Comparison of ENCODE assay signal across 8 cellular contexts in the genomic region with DNA sequence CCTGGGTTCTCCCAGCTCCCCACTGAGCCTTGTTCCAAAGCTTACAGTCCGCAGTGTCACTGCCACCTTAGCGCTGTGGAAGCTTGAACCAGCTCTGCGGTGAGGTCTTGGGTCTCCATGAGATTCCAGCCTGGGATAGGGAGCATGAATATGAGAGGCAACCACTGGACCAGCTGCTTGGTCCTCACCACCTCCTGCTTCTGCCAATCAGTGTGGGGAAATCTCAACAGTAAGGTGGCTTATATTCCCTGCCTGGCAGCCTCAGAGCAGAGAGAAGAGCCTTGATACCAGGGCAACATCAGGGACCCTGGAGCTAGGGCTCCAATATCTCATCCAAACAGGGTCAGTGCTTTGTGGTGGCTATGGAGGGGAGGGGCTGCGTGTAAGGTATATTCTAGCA. TPM values are rescaled to one million over a fixed set of nuclear protein-coding genes. Genes with fewer than 3 reads are reported as not detected.
A peak's percentile ranks its signal among the peaks of the same experiment; 100 is the strongest.
DNase-seq lines count a peak whose midpoint lies in the region; ATAC-seq and TF ChIP-seq lines count a peak whose summit lies in the region.

No MANE protein-coding gene starts in this region.

- peak overlapping the region; percentile 99 for H3K4me3 Mint-ChIP-seq in natural killer cell treated with Interleukin-12 subunit alpha and Interleukin-12 subunit beta and Interleukin-15 and Interleukin-18, amount 100 ng/mL, for 72 hours

- peak overlapping the region; percentile 95 for H3K4me2 ChIP-seq in MM.1S (ENCODE audit: low read depth, low read length)

- H3K9ac ChIP-seq in MM.1S (ENCODE audit: low read length): peak overlapping the region; percentile 97

- no peak for ATAC-seq in natural killer cell treated with Interleukin-12 subunit alpha and Interleukin-12 subunit beta and Interleukin-15 and Interleukin-18, amount 100 ng/mL, for 72 hours
- ATAC-seq in GM19035 (IDR thresholded peaks at IDR 0.05; ENCODE audit: unreplicated experiment) (no peak), HG02588 (IDR thresholded peaks at IDR 0.05; ENCODE audit: unreplicated experiment) (no peak), GM21390 (IDR thresholded peaks at IDR 0.05; ENCODE audit: unreplicated experiment) (no peak)

- peak overlapping the region; percentile 97 for H3K27ac Mint-ChIP-seq in natural killer cell treated with Interleukin-12 subunit alpha and Interleukin-12 subunit beta and Interleukin-15 and Interleukin-18, amount 100 ng/mL, for 72 hours

- no peak for TF ChIP-seq CTCF in MM.1S (IDR thresholded peaks at IDR 0.05; ENCODE audit: low read length)

- H3K27ac ChIP-seq in MM.1S (ENCODE audit: low read length): peak overlapping the region; percentile 95
- H3K27ac ChIP-seq in effector memory CD4-positive, alpha-beta T cell (ENCODE audit: insufficient read depth, low read length, poor library complexity, severe bottlenecking): peak overlapping the region; percentile 97

- peaks cover 39% of the 10 kb centered on the region for H3K4me1 ChIP-seq in MM.1S (ENCODE audit: low read length)
- H3K4me1 ChIP-seq in effector memory CD4-positive, alpha-beta T cell (ENCODE audit: control insufficient read depth, insufficient read depth, low read length, poor library complexity, severe bottlenecking): peaks cover 25% of the 10 kb centered on the region

- H3K27me3 ChIP-seq in MM.1S (replicated peaks; ENCODE audit: insufficient read depth, low read length): no peaks in the 10 kb centered on the region
- no peaks in the 10 kb centered on the region for H3K27me3 ChIP-seq in effector memory CD4-positive, alpha-beta T cell (replicated peaks; ENCODE audit: control insufficient read depth, insufficient read depth, low read length, poor library complexity, severe bottlenecking)

- peaks cover 56 to 66% of the 10 kb centered on the region in 2 donors for H3K4me1 Mint-ChIP-seq in natural killer cell treated with Interleukin-12 subunit alpha and Interleukin-12 subunit beta and Interleukin-15 and Interleukin-18, amount 100 ng/mL, for 72 hours (ENCODE audit: low read depth in 2 of 2)

- H4K20me1 ChIP-seq in MM.1S (ENCODE audit: insufficient read depth, low read length): no peaks in the 10 kb centered on the region

- H3F3A ChIP-seq in MM.1S (ENCODE audit: insufficient read depth, low read length): peaks cover 49% of the 10 kb centered on the region

- H3K9me3 ChIP-seq in MM.1S (replicated peaks; ENCODE audit: insufficient read depth, low read length): no peaks in the 10 kb centered on the region
- no peaks in the 10 kb centered on the region for H3K9me3 ChIP-seq in effector memory CD4-positive, alpha-beta T cell (ENCODE audit: control insufficient read depth, low read length)

- H3K79me2 ChIP-seq in MM.1S (ENCODE audit: low read length): peaks cover 63% of the 10 kb centered on the region

- DNase-seq in COR-L47 (lab: John Stamatoyannopoulos, UW) (peak; percentile 53), MM.1S (no peak), NCI-H774 (lab: John Stamatoyannopoulos, UW) (no peak)
- no peak for DNase-seq in effector memory CD4-positive, alpha-beta T cell
- DNase-seq in natural killer cell treated with Interleukin-12 subunit alpha and Interleukin-12 subunit beta and Interleukin-15 and Interleukin-18, amount 100 ng/mL, for 72 hours (ENCODE audit: low spot score): no peak

- H3K9me2 ChIP-seq in MM.1S (replicated peaks; ENCODE audit: insufficient read depth, low read length): no peaks in the 10 kb centered on the region

- H3K27me3 Mint-ChIP-seq in natural killer cell treated with Interleukin-12 subunit alpha and Interleukin-12 subunit beta and Interleukin-15 and Interleukin-18, amount 100 ng/mL, for 72 hours: no peaks in the 10 kb centered on the region

- H3K36me3 ChIP-seq in MM.1S (replicated peaks; ENCODE audit: insufficient read depth, low read length): no peaks in the 10 kb centered on the region
- peaks cover 13% of the 10 kb centered on the region for H3K36me3 ChIP-seq in effector memory CD4-positive, alpha-beta T cell (ENCODE audit: control insufficient read depth, insufficient read depth, low read length)

- H2AFZ ChIP-seq in MM.1S (ENCODE audit: low read length): no peak overlapping the region

- peak overlapping the region; percentile 88 for H3K4me3 ChIP-seq in MM.1S (ENCODE audit: low read length)
- peak overlapping the region; percentile 85 for H3K4me3 ChIP-seq in effector memory CD4-positive, alpha-beta T cell (ENCODE audit: insufficient read depth, low read depth, low read length, poor library complexity, severe bottlenecking)

- no peaks in the 10 kb centered on the region for H3K9me3 Mint-ChIP-seq in natural killer cell treated with Interleukin-12 subunit alpha and Interleukin-12 subunit beta and Interleukin-15 and Interleukin-18, amount 100 ng/mL, for 72 hours

- H3K36me3 Mint-ChIP-seq in natural killer cell treated with Interleukin-12 subunit alpha and Interleukin-12 subunit beta and Interleukin-15 and Interleukin-18, amount 100 ng/mL, for 72 hours: peaks cover 23% of the 10 kb centered on the region

RNA-seq across cellular contexts. Expression of a gene that starts 0.9 kb away (rescaled TPM):
- total RNA-seq in natural killer cell treated with Interleukin-12 subunit alpha and Interleukin-12 subunit beta and Interleukin-15 and Interleukin-18, amount 100 ng/mL, for 72 hours: 100 to 1,000 TPM; 698 to 736 TPM
